ENCODE assay signal across 12 cellular contexts in the genomic region with DNA sequence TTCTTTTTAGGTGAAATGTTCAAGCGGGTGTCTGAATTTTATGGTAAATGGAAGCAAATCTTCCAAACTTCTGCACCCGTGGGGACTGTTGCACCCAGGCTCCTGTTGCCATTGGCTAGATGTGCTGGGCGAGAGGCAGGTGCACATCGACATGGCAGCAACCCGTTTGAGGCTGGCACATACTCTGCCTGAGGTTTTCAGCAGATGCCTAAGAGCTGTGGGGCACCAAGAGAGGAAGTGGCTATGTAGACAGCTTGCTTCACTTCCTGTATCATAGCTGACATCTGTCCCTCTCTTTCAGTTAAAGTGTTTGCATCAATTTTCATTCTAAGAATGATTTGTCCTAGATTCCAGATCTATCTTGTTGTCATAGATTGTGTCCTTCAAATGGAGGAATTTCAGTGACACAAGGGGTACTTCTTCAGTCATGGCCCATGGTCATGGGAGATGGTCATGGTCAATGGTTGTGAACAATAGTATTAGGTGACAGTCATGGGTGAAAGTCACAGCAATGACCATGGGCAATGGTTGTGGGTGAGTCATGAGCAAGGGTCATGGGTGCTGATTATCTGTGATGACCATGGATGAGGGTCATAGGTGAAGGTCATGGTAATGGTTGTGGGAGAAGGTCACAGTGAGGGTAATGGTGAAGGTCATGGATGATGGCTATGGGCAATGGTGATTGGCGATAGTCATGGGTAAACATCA.
DNase-seq lines count a peak whose midpoint lies in the region; TF ChIP-seq lines count a peak whose summit lies in the region.
"Had no signal": no experiment of that assay in that cellular context is flagged by ENCODE, and none has a peak within 500 bp of the region (broad histone marks: within the 10 kb centered on the region; RNA-seq: fewer than 3 reads in every experiment).

No MANE protein-coding gene starts in this region.

- H3K36me3 ChIP-seq in Peyer's patch, result no peaks in the 10 kb centered on the region

- H3K9me3 ChIP-seq in Peyer's patch, result no peaks in the 10 kb centered on the region
- H3K9me3 ChIP-seq: Caco-2 had no signal

- no peak overlapping the region for H3K27ac ChIP-seq in Peyer's patch
- H3K27ac ChIP-seq: SK-N-MC had no signal

- H3K4me3 ChIP-seq in lower leg skin (ENCODE audit: low read depth, poor library complexity, severe bottlenecking) (no peak overlapping the region), Peyer's patch (no peak overlapping the region)
- H3K4me3 ChIP-seq: SK-N-MC had no signal

- intact Hi-C loops in lower leg skin (cut with DNase I; ENCODE audit: low total_unique reads), result no loop called here

- no peak for TF ChIP-seq POLR2A in lower leg skin (IDR thresholded peaks at IDR 0.05)
- TF ChIP-seq POLR2A in Peyer's patch (IDR thresholded peaks at IDR 0.05), result no peak

- DNase-seq in AML-193 (lab: John Stamatoyannopoulos, UW) (peak; percentile 57 to 74), GF-D8 (lab: John Stamatoyannopoulos, UW) (peak; percentile 88), NAMALWA (ENCODE audit: low spot score) (peak; percentile 23), lower leg skin (ENCODE audit: low spot score in 2 of 2) (peak; percentile 7 to 40), hepatic stellate cell (ENCODE audit: low spot score) (no peak), NCI-H2196 treated with DMSO at 0.1 percent for 48 hours (lab: John Stamatoyannopoulos, UW; ENCODE audit: unreplicated experiment) (no peak), Peyer's patch (no peak)
- DNase-seq: Caco-2, DMS153, EL, NCI-H187 had no signal

- no peaks in the 10 kb centered on the region for H3K4me1 ChIP-seq in Peyer's patch
- H3K4me1 ChIP-seq: Caco-2 had no signal

- H3K27me3 ChIP-seq in Peyer's patch, result no peaks in the 10 kb centered on the region

- WGBS in lower leg skin, 2 donors, result 81 to 87% methylated on average over 6 of the region's 6 CpGs

- no peak for TF ChIP-seq CTCF in lower leg skin (IDR thresholded peaks at IDR 0.05)
- TF ChIP-seq CTCF in Peyer's patch (IDR thresholded peaks at IDR 0.05), result no peak

Comparison
In these comparisons a context has a peak if more than half of its experiments do, and no peak if none do; other contexts are left out.
1. DNase-seq: peak in AML-193 (2 of 2), GF-D8 (single experiment), NAMALWA (single experiment) and lower leg skin (2 of 2); none in hepatic stellate cell (single experiment), NCI-H2196 treated with DMSO at 0.1 percent for 48 hours (single experiment) and Peyer's patch (0 of 3).